In genomic region chr5:54742417-54742889, GRCh38 we compare ENCODE assay signal across 10 cellular contexts.
DNase-seq lines count a peak whose midpoint lies in the region; ATAC-seq and TF ChIP-seq lines count a peak whose summit lies in the region.
"Had no signal": no experiment of that assay in that cellular context is flagged by ENCODE, and none has a peak within 500 bp of the region (broad histone marks: within the 10 kb centered on the region; RNA-seq: fewer than 3 reads in every experiment).

No MANE protein-coding gene starts in this region.

- peak; percentile 63 for DNase-seq in AG10803 (ENCODE audit: low read depth)
- DNase-seq in mammary epithelial cell = peak; percentile 76
- peak; percentile 33 to 50 for DNase-seq in left colon
- no peak for DNase-seq in stimulated activated CD4-positive, alpha-beta T cell treated with anti-CD3 and anti-CD28 coated beads, Interleukin-15, amount 100 ng/mL, for 24 hours
- DNase-seq in stimulated activated CD8-positive, alpha-beta memory T cell treated with anti-CD3 and anti-CD28 coated beads, Interleukin-4, amount 100 ng/mL, for 48 hours = no peak
- DNase-seq: GF-D8 had no signal

- no peak for TF ChIP-seq EP300 in Ishikawa (IDR thresholded peaks at IDR 0.05; ENCODE audit: borderline replicate concordance)

- H3K9ac ChIP-seq in mammary epithelial cell (ENCODE audit: insufficient read depth, low read length) = no peak overlapping the region

- intact Hi-C loops in mammary epithelial cell (cut with micrococcal nuclease) = loop anchor here (1.0 to 2.0 kb wide), 4 partner anchors 41 to 225 kb away; partner anchors contain the start of gene SNX18
- intact Hi-C loops in left colon (cut with DNase I, micrococcal nuclease) = no loop called here

- H3K9me3 ChIP-seq in mammary epithelial cell (replicated peaks; ENCODE audit: insufficient read depth, low read length) = no peaks in the 10 kb centered on the region
- H3K9me3 ChIP-seq: ascending aorta had no signal

- in situ Hi-C loops in mammary epithelial cell (cut with MboI; ENCODE audit: low sequenced_read_pairs in 2 of 2) = no loop called here

- H3K27ac ChIP-seq in mammary epithelial cell (ENCODE audit: insufficient read depth, low read depth, low read length) = peak overlapping the region; percentile 21

- H4K20me1 ChIP-seq in mammary epithelial cell (ENCODE audit: insufficient read depth, low read length) = no peaks in the 10 kb centered on the region

- no TSS peak for BruUV-seq in mammary epithelial cell (replicated peaks; lab: Mats Ljungman, UMichigan)

- peak; percentile 92 for ATAC-seq in left colon
- ATAC-seq in GM19467 (IDR thresholded peaks at IDR 0.05; ENCODE audit: unreplicated experiment) = no peak
- ATAC-seq in HG03342 (IDR thresholded peaks at IDR 0.05; ENCODE audit: unreplicated experiment) = no peak

- peak overlapping the region; percentile 39 for H3K4me2 ChIP-seq in mammary epithelial cell (ENCODE audit: insufficient read depth, low read depth, low read length)

- no peak overlapping the region for H3K4me3 ChIP-seq in AG10803 (ENCODE audit: low read length)
- no peak overlapping the region for H3K4me3 ChIP-seq in mammary epithelial cell (replicated peaks in 1 of 3; ENCODE audit: insufficient read depth in 1 of 3, low read depth in 2 of 3, low read length in 3 of 3)
- H3K4me3 ChIP-seq: ascending aorta had no signal

- no peaks in the 10 kb centered on the region for H3K79me2 ChIP-seq in mammary epithelial cell (ENCODE audit: insufficient read depth, low read length)

- CTCF ChIA-PET in mammary epithelial cell (lab: Charles Lee; ENCODE audit: low non-redundant PET) = interaction anchor here (0.6 kb wide), 1 partner anchor 226 kb away, joined by 3 read pairs; no protein-coding TSS in a partner anchor

- TF ChIP-seq CTCF in AG10803 (conservative IDR thresholded peaks at IDR 0.05; ENCODE audit: low read length) (peak; percentile 38; the same call in 1 of the 2 replicates), mammary epithelial cell (conservative IDR thresholded peaks at IDR 0.05 in 1 of 2, IDR thresholded peaks at IDR 0.05 in 1 of 2; ENCODE audit: extremely low read depth in 1 of 2, insufficient read depth in 1 of 2, low read depth in 1 of 2, low read length in 2 of 2) (peak in 1 of 2 donors; percentile 60)

- TF ChIP-seq RAD21 in Ishikawa (IDR thresholded peaks at IDR 0.05; ENCODE audit: low read depth) = peak; percentile 43

- no peaks in the 10 kb centered on the region for H3K36me3 ChIP-seq in mammary epithelial cell (ENCODE audit: insufficient read depth, low read length)
- H3K36me3 ChIP-seq: ascending aorta had no signal

- peaks cover 31% of the 10 kb centered on the region for H3K4me1 ChIP-seq in mammary epithelial cell (ENCODE audit: insufficient read depth, low read length)

- dilution Hi-C loops in mammary epithelial cell (cut with HindIII; ENCODE audit: low sequenced_read_pairs) = no loop called here

- peak overlapping the region; percentile 57 for H2AFZ ChIP-seq in mammary epithelial cell (ENCODE audit: low read depth, low read length)

- 3% methylated on average over 7 of the region's 7 CpGs for whole genome bisulfite sequencing in mammary epithelial cell (ENCODE audit: low coverage, missing lambda C conversion rate)

- no peaks in the 10 kb centered on the region for H3K27me3 ChIP-seq in mammary epithelial cell (ENCODE audit: insufficient read depth, low read length)
- H3K27me3 ChIP-seq: ascending aorta had no signal

TF ChIP-seq in Ishikawa, 13 proteins besides CTCF, POLR2A, EP300 and RAD21:
- peak; percentile 43; the same call in 1 of the 2 replicates for TF ChIP-seq EGR1 (IDR thresholded peaks at IDR 0.05)
- no peak for TF ChIP-seq REST (IDR thresholded peaks at IDR 0.05; ENCODE audit: low read depth)
TF ChIP-seq in Ishikawa: peak in this region for 1.

Comparison
In these comparisons a context has a peak if more than half of its experiments do, and no peak if none do; other contexts are left out.
1. DNase-seq: peak in AG10803 (single experiment), mammary epithelial cell (single experiment) and left colon (2 of 2); none in stimulated activated CD4-positive, alpha-beta T cell treated with anti-CD3 and anti-CD28 coated beads, Interleukin-15, amount 100 ng/mL, for 24 hours (single experiment) and stimulated activated CD8-positive, alpha-beta memory T cell treated with anti-CD3 and anti-CD28 coated beads, Interleukin-4, amount 100 ng/mL, for 48 hours (single experiment).